ENCODE assay signal across 9 cellular contexts in genomic region chr3:36911990-36912804, GRCh38. TPM values are rescaled to one million over a fixed set of nuclear protein-coding genes. Genes with fewer than 3 reads are reported as not detected.
A peak's percentile ranks its signal among the peaks of the same experiment; 100 is the strongest.
DNase-seq lines count a peak whose midpoint lies in the region; ATAC-seq and TF ChIP-seq lines count a peak whose summit lies in the region.
"Had no signal": no experiment of that assay in that cellular context is flagged by ENCODE, and none has a peak within 500 bp of the region (broad histone marks: within the 10 kb centered on the region; RNA-seq: fewer than 3 reads in every experiment).

No MANE protein-coding gene starts in this region.

- H3K27me3 ChIP-seq in right cardiac atrium (ENCODE audit: control insufficient read depth, insufficient read depth), result no peaks in the 10 kb centered on the region

- no peak overlapping the region for H3K27ac ChIP-seq in right cardiac atrium (ENCODE audit: low read length)

- peaks cover 2% of the 10 kb centered on the region for H3K4me1 ChIP-seq in right cardiac atrium (ENCODE audit: control insufficient read depth, insufficient read depth, low read length)

- intact Hi-C loops in right cardiac atrium (cut with DNase I), result no loop called here

- CTCF ChIA-PET in activated CD8-positive, alpha-beta T cell treated with anti-CD3 and anti-CD28 coated beads, Interleukin-2, amount 10 ng/mL, durations not matched to agents 7 days and 5 days (lab: Charles Lee), result interaction anchor here (1.1 to 4.5 kb wide), 6 partner anchors 10 to 120 kb away, joined by 3 to 28 read pairs (median 4); no protein-coding TSS in a partner anchor

- 50% methylated on average over 4 of the region's 4 CpGs for WGBS in right cardiac atrium

- H3K9me3 ChIP-seq in right cardiac atrium (ENCODE audit: control insufficient read depth, low read length), result no peaks in the 10 kb centered on the region

- no peak overlapping the region for H3K4me3 ChIP-seq in right cardiac atrium (ENCODE audit: low read length)

- POLR2A ChIA-PET in activated CD8-positive, alpha-beta T cell treated with anti-CD3 and anti-CD28 coated beads, Interleukin-2, amount 10 ng/mL, durations not matched to agents 7 days and 5 days (lab: Charles Lee), result interaction anchor here (0.9 to 2.1 kb wide), 4 partner anchors 9 to 80 kb away, joined by 4 to 10 read pairs (median 8); partner anchors contain the start of genes EPM2AIP1, MLH1 and TRANK1

- in situ Hi-C loops in KBM-7 (cut with MboI; ENCODE audit: low pct_unique_long_range_greater_than_20kb, low sequenced_read_pairs), result no loop called here

- no peaks in the 10 kb centered on the region for H3K9me3 Mint-ChIP-seq in activated CD8-positive, alpha-beta T cell treated with anti-CD3 and anti-CD28 coated beads, Interleukin-2, amount 10 ng/mL, durations not matched to agents 7 days and 5 days (ENCODE audit: insufficient read depth)
- H3K9me3 Mint-ChIP-seq in chondrocyte (ENCODE audit: low read depth), result no peaks in the 10 kb centered on the region
- H3K9me3 Mint-ChIP-seq: brain had no signal

- no peaks in the 10 kb centered on the region for H3K27me3 Mint-ChIP-seq in activated CD8-positive, alpha-beta T cell treated with anti-CD3 and anti-CD28 coated beads, Interleukin-2, amount 10 ng/mL, durations not matched to agents 7 days and 5 days (ENCODE audit: low read depth)
- no peaks in the 10 kb centered on the region for H3K27me3 Mint-ChIP-seq in chondrocyte (ENCODE audit: low read depth)
- H3K27me3 Mint-ChIP-seq: brain had no signal

- peak overlapping the region; percentile 93 for H3K27ac Mint-ChIP-seq in activated CD8-positive, alpha-beta T cell treated with anti-CD3 and anti-CD28 coated beads, Interleukin-2, amount 10 ng/mL, durations not matched to agents 7 days and 5 days
- no peak overlapping the region for H3K27ac Mint-ChIP-seq in chondrocyte (ENCODE audit: unreplicated experiment)

- peak overlapping the region; percentile 76 for H3K4me3 Mint-ChIP-seq in activated CD8-positive, alpha-beta T cell treated with anti-CD3 and anti-CD28 coated beads, Interleukin-2, amount 10 ng/mL, durations not matched to agents 7 days and 5 days
- H3K4me3 Mint-ChIP-seq in chondrocyte (ENCODE audit: unreplicated experiment), result no peak overlapping the region

- ATAC-seq in GM21717 (IDR thresholded peaks at IDR 0.05; ENCODE audit: unreplicated experiment) (peak; percentile 93), right cardiac atrium (peak; percentile 23 to 29)
- ATAC-seq in activated CD8-positive, alpha-beta T cell treated with anti-CD3 and anti-CD28 coated beads, Interleukin-2, amount 10 ng/mL, durations not matched to agents 7 days and 5 days, result peak; percentile 86

- no peak for TF ChIP-seq CTCF in chondrocyte (IDR thresholded peaks at IDR 0.05)

- H3K36me3 Mint-ChIP-seq in activated CD8-positive, alpha-beta T cell treated with anti-CD3 and anti-CD28 coated beads, Interleukin-2, amount 10 ng/mL, durations not matched to agents 7 days and 5 days (ENCODE audit: low read depth), result peaks cover 3% of the 10 kb centered on the region
- H3K36me3 Mint-ChIP-seq in chondrocyte (ENCODE audit: low read depth), result no peaks in the 10 kb centered on the region
- H3K36me3 Mint-ChIP-seq: brain had no signal

- DNase-seq in NCI-H82 (lab: John Stamatoyannopoulos, UW) (peak; percentile 6), NCI-H82 treated with DMSO at 0.1 percent for 48 hours (lab: John Stamatoyannopoulos, UW; ENCODE audit: unreplicated experiment) (no peak), KBM-7 (peak; percentile 72), right cardiac atrium (no peak), T1000 (lab: John Stamatoyannopoulos, UW) (no peak), chondrocyte (ENCODE audit: low spot score) (no peak)
- DNase-seq in activated CD8-positive, alpha-beta T cell treated with anti-CD3 and anti-CD28 coated beads, Interleukin-2, amount 10 ng/mL, durations not matched to agents 7 days and 5 days, result peak; percentile 65

- H3K4me1 Mint-ChIP-seq in activated CD8-positive, alpha-beta T cell treated with anti-CD3 and anti-CD28 coated beads, Interleukin-2, amount 10 ng/mL, durations not matched to agents 7 days and 5 days (ENCODE audit: low read depth), result peaks cover 36% of the 10 kb centered on the region
- peaks cover 18% of the 10 kb centered on the region for H3K4me1 Mint-ChIP-seq in chondrocyte (ENCODE audit: low read depth)

RNA-seq across cellular contexts. Expression of gene TRANK1, which starts 32.7 kb away (rescaled TPM):
- total RNA-seq in activated CD8-positive, alpha-beta T cell treated with anti-CD3 and anti-CD28 coated beads, Interleukin-2, amount 10 ng/mL, durations not matched to agents 7 days and 5 days, result 10 to 100 TPM; 49.3 to 52.3 TPM
- 10 to 100 TPM in 3 of 4 donors, 1 to 10 TPM in 1; 7.9 to 13.2 (median 12.0) TPM for total RNA-seq in right cardiac atrium
- 4.6 TPM for polyA plus RNA-seq in right cardiac atrium
- 16.3 to 21.6 TPM (median 18.5 TPM) in 3 replicates for total RNA-seq in chondrocyte

Comparison
In these comparisons a context has a peak if more than half of its experiments do, and no peak if none do; other contexts are left out.
1. DNase-seq: peak in NCI-H82 (single experiment), KBM-7 (single experiment) and activated CD8-positive, alpha-beta T cell treated with anti-CD3 and anti-CD28 coated beads, Interleukin-2, amount 10 ng/mL, durations not matched to agents 7 days and 5 days (single experiment); none in NCI-H82 treated with DMSO at 0.1 percent for 48 hours (single experiment), right cardiac atrium (0 of 3), T1000 (single experiment) and chondrocyte (single experiment).
2. ATAC-seq: peak in every context shown above with its lines; median percentile 93 in GM21717; 86 in activated CD8-positive, alpha-beta T cell treated with anti-CD3 and anti-CD28 coated beads, Interleukin-2, amount 10 ng/mL, durations not matched to agents 7 days and 5 days; 26 in right cardiac atrium.